ENCODE assay signal across 32 cellular contexts in genomic region chrX:48705876-48706275, GRCh38. TPM values are rescaled to one million over a fixed set of nuclear protein-coding genes. Genes with fewer than 3 reads are reported as not detected.
"Had no signal": no experiment of that assay in that cellular context is flagged by ENCODE, and none has a peak within 500 bp of the region (broad histone marks: within the 10 kb centered on the region; RNA-seq: fewer than 3 reads in every experiment).

No MANE protein-coding gene starts in this region.

- H3K4me2 ChIP-seq: smooth muscle cell had no signal

- H3K27me3 Mint-ChIP-seq: type B pancreatic cell had no signal

- H3K27ac Mint-ChIP-seq: activated naive CD4-positive, alpha-beta T cell treated with anti-CD3 and anti-CD28 coated beads for 36 hours; type B pancreatic cell had no signal

- H3K9me3 Mint-ChIP-seq: activated naive CD4-positive, alpha-beta T cell treated with anti-CD3 and anti-CD28 coated beads for 36 hours; type B pancreatic cell had no signal

- H3K9me3 ChIP-seq: esophagus squamous epithelium, heart right ventricle, left lung, lower lobe of right lung, pancreas, prostate gland, thoracic aorta, vagina had no signal

- H3K4me3 ChIP-seq: esophagus squamous epithelium, heart right ventricle, left lung, lower lobe of right lung, pancreas, prostate gland, smooth muscle cell, thoracic aorta, vagina had no signal

- H3K36me3 Mint-ChIP-seq: type B pancreatic cell had no signal

- H3K36me3 ChIP-seq: pancreas, prostate gland, vagina had no signal

- H3K4me1 ChIP-seq: lower lobe of right lung, pancreas, prostate gland, vagina had no signal

- H3K4me3 Mint-ChIP-seq: activated naive CD4-positive, alpha-beta T cell treated with anti-CD3 and anti-CD28 coated beads for 36 hours; type B pancreatic cell had no signal

- DNase-seq: activated CD4-positive, alpha-beta T cell treated with anti-CD3 and anti-CD28 coated beads for 4 hours; activated CD4-positive, alpha-beta T cell treated with anti-CD3 and anti-CD28 coated beads, Interleukin-2, amount 50 U/mL, for 48 hours; activated CD8-positive, alpha-beta memory T cell treated with anti-CD3 and anti-CD28 coated beads for 24 hours; activated effector memory CD4-positive, alpha-beta T cell treated with Interleukin-2 at 50 U/mL for 16 hours; activated naive CD4-positive, alpha-beta T cell treated with anti-CD3 and anti-CD28 coated beads for 36 hours; amniotic stem cell; caudate nucleus; effector CD4-positive, alpha-beta T cell; esophagus squamous epithelium; foreskin melanocyte; heart right ventricle; left lung; lower lobe of right lung; mesendoderm; nucleus accumbens; pancreas; retina; stimulated activated CD4-positive, alpha-beta T cell treated with anti-CD3 and anti-CD28 coated beads, Interleukin-15, amount 100 ng/mL, for 24 hours; stimulated activated CD4-positive, alpha-beta T cell treated with anti-CD3 and anti-CD28 coated beads, Interleukin-2, amount 100 ng/mL, for 24 hours; stimulated activated naive CD8-positive, alpha-beta T cell treated with anti-CD3 and anti-CD28 coated beads, Interleukin-15, Interleukin-2, amounts not matched to agents 100 U/mL and 50 U/mL, for 24 hours; T-helper 1 cell; T-helper 9 cell had no signal

- H3K27me3 ChIP-seq: esophagus squamous epithelium, left lung, pancreas, vagina had no signal

- ATAC-seq: left lung; lower lobe of right lung; pancreas; stimulated activated naive CD8-positive, alpha-beta T cell treated with anti-CD3 and anti-CD28 coated beads, Interleukin-15, Interleukin-2, amounts not matched to agents 100 U/mL and 50 U/mL, for 24 hours had no signal

- H3K27ac ChIP-seq: epithelial cell of prostate, left lung, lower lobe of right lung, pancreas, prostate gland, thoracic aorta, vagina, VCaP had no signal

RNA-seq across cellular contexts. Expression of gene GLOD5, which starts 55.7 kb away (rescaled TPM):
- total RNA-seq: activated naive CD4-positive, alpha-beta T cell treated with anti-CD3 and anti-CD28 coated beads for 36 hours; esophagus squamous epithelium; glomerular endothelial cell; heart right ventricle; kidney epithelial cell; smooth muscle cell; thoracic aorta; vagina had no signal
- polyA plus RNA-seq: heart right ventricle, neural cell, smooth muscle cell had no signal
